ENCODE assay signal across 12 cellular contexts in the genomic region with DNA sequence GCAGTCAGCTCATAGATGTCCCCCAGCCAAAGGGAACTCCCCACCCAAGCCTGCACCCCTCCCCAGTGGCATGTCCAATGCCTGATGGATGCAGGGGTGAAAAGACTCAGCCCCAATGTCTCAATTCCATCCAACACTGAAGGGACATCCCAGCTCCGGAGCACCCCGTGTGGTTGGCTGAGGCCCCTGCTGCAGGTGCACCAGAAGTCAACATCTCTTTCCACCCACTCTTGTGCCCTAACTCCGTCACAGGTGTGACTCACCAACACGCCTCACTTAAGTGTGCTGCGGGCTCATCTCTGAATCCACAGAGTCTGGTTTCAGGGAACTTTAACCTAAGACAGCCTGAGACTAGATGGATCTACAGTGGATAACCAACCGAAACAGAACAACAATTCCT. TPM values are rescaled to one million over a fixed set of nuclear protein-coding genes. Genes with fewer than 3 reads are reported as not detected.
DNase-seq lines count a peak whose midpoint lies in the region; ATAC-seq, FAIRE-seq and TF ChIP-seq lines count a peak whose summit lies in the region.
"Had no signal": no experiment of that assay in that cellular context is flagged by ENCODE, and none has a peak within 500 bp of the region (broad histone marks: within the 10 kb centered on the region; RNA-seq: fewer than 3 reads in every experiment).

No MANE protein-coding gene starts in this region.

- H3K27ac ChIP-seq in A549 (no peak overlapping the region), tibial nerve (no peak overlapping the region)
- H3K27ac ChIP-seq: adrenal gland, hepatocyte, parathyroid adenoma had no signal

- TF ChIP-seq CTCF in A549 (IDR thresholded peaks at IDR 0.05) (no peak), mucosa of descending colon (IDR thresholded peaks at IDR 0.05) (no peak), tibial nerve (IDR thresholded peaks at IDR 0.05) (no peak), chondrocyte (IDR thresholded peaks at IDR 0.05) (no peak)

- FAIRE-seq in A549 (lab: Jason Lieb, UNC), result no peak

- CTCF ChIA-PET in A549 (lab: Yijun Ruan, JAX), result no interaction called here

- no peaks in the 10 kb centered on the region for H3K27me3 Mint-ChIP-seq in chondrocyte (ENCODE audit: low read depth)

- no peak for TF ChIP-seq EP300 in A549 (IDR thresholded peaks at IDR 0.05)
- TF ChIP-seq EP300 in tibial nerve (IDR thresholded peaks at IDR 0.05), result no peak

- no peak for TF ChIP-seq RAD21 in A549 (conservative IDR thresholded peaks at IDR 0.05 in 1 of 2, IDR thresholded peaks at IDR 0.05 in 1 of 2)

- ATAC-seq in A549 (peak; percentile 79 to 80), mucosa of descending colon (peak; percentile 17), HG02678 (IDR thresholded peaks at IDR 0.05; ENCODE audit: unreplicated experiment) (no peak)

- no peaks in the 10 kb centered on the region for H3K9me3 Mint-ChIP-seq in chondrocyte (ENCODE audit: low read depth)

- H3K36me3 ChIP-seq in mucosa of descending colon (ENCODE audit: low read depth) (no peaks in the 10 kb centered on the region), tibial nerve (no peaks in the 10 kb centered on the region)
- H3K36me3 ChIP-seq: adrenal gland had no signal

- no peak overlapping the region for H3K27ac Mint-ChIP-seq in chondrocyte (ENCODE audit: unreplicated experiment)

- TF ChIP-seq POLR2A in A549 (IDR thresholded peaks at IDR 0.05; ENCODE audit: low read length) (no peak), tibial nerve (IDR thresholded peaks at IDR 0.05) (no peak)

- WGBS in A549 (ENCODE audit: missing lambda C conversion rate), result 66% methylated on average over 6 of the region's 6 CpGs
- 69 to 77% methylated on average over 6 of the region's 6 CpGs for WGBS in tibial nerve, 2 donors

- H3K4me1 Mint-ChIP-seq in chondrocyte (ENCODE audit: low read depth), result peaks cover 16% of the 10 kb centered on the region

- H3K4me1 ChIP-seq in A549 (no peaks in the 10 kb centered on the region), mucosa of descending colon (ENCODE audit: low read depth) (no peaks in the 10 kb centered on the region), tibial nerve (peaks cover 0 to 28% (median 4%) of the 10 kb centered on the region in 4 donors)
- H3K4me1 ChIP-seq: adrenal gland, parathyroid adenoma had no signal

- POLR2A ChIA-PET in A549 (lab: Yijun Ruan, JAX), result no interaction called here

- H3K27me3 ChIP-seq in tibial nerve, result no peaks in the 10 kb centered on the region
- H3K27me3 ChIP-seq: adrenal gland had no signal

- no peak overlapping the region for H3K4me3 ChIP-seq in A549
- no peak overlapping the region for H3K4me3 ChIP-seq in mucosa of descending colon
- no peak overlapping the region for H3K4me3 ChIP-seq in tibial nerve
- H3K4me3 ChIP-seq: adrenal gland, hepatocyte had no signal

- peak; percentile 21 to 31 for DNase-seq in A549 (ENCODE audit: low read depth in 1 of 2, low spot score in 1 of 2)
- peak; percentile 15 for DNase-seq in H4 (ENCODE audit: low spot score)
- peak; percentile 37 for DNase-seq in activated T-cell treated with anti-CD3 and anti-CD28 coated beads for 24 hours (ENCODE audit: low read depth)
- DNase-seq in mucosa of descending colon, result no peak
- no peak for DNase-seq in posterior cingulate gyrus
- no peak for DNase-seq in tibial nerve (ENCODE audit: low spot score in 2 of 2)
- DNase-seq in chondrocyte (ENCODE audit: low spot score), result no peak
- DNase-seq: adrenal gland, Right ventricle myocardium superior had no signal

- intact Hi-C loops in mucosa of descending colon (cut with DNase I, micrococcal nuclease) (no loop called here), posterior cingulate gyrus (cut with DNase I) (no loop called here)

- H3K4me2 ChIP-seq in A549, result no peak overlapping the region
- H3K4me2 ChIP-seq: hepatocyte had no signal

- no peaks in the 10 kb centered on the region for H3K9me3 ChIP-seq in A549
- H3K9me3 ChIP-seq in mucosa of descending colon, result no peaks in the 10 kb centered on the region
- no peaks in the 10 kb centered on the region for H3K9me3 ChIP-seq in tibial nerve
- H3K9me3 ChIP-seq: adrenal gland had no signal

- H3K4me3 Mint-ChIP-seq in chondrocyte (ENCODE audit: unreplicated experiment), result no peak overlapping the region

- no peaks in the 10 kb centered on the region for H3K36me3 Mint-ChIP-seq in chondrocyte (ENCODE audit: low read depth)

TF ChIP-seq in A549, 52 proteins besides CTCF, POLR2A, EP300 and RAD21:
- no peak for TF ChIP-seq FOSL2 (IDR thresholded peaks at IDR 0.05)
- TF ChIP-seq FOSL2 (CRISPR knock-in tag; IDR thresholded peaks at IDR 0.05), result peak; percentile 19; the same call in 1 of the 2 replicates
- TF ChIP-seq MAZ (IDR thresholded peaks at IDR 0.05; ENCODE audit: borderline replicate concordance, low read depth, low read length), result no peak
- no peak for TF ChIP-seq PHF8 (IDR thresholded peaks at IDR 0.05; ENCODE audit: borderline replicate concordance, low read depth)

RNA-seq across cellular contexts. Expression of a gene that starts 40.9 kb away (rescaled TPM):
- polyA plus RNA-seq in A549 (2011; rRNA removed) (9.1 and 9.9 TPM in 2 replicates), A549 (2017; fragmentation: RNase III; extraction: RNeasy Plus Mini Kit Qiagen cat#74134 plus additional on column Dnase treatment) (9.3 to 10.0 TPM (median 9.7 TPM) in 3 replicates)
- 6.1 and 7.1 TPM in 2 replicates for polyA plus RNA-seq in A549 (2012; cell fraction: cytosol; rRNA removed)
- 8.5 and 11.8 TPM in 2 replicates for polyA plus RNA-seq in A549 (2012; cell fraction: nucleus; rRNA removed)
- polyA minus RNA-seq in A549 (2011; rRNA and poly(A)+ RNA removed), result 8.5 and 8.8 TPM in 2 replicates
- total RNA-seq in H4 (2014; rRNA removed; shearing (Covaris generic)), result 6.2 and 9.3 TPM in 2 replicates
- total RNA-seq in mucosa of descending colon (10 to 100 TPM; 14.8 to 25.2 (median 19.9) TPM), tibial nerve (10 to 100 TPM in 1 of 4 donors, 1 to 10 TPM in 3; 6.9 to 10.3 (median 8.9) TPM), chondrocyte (21.1 to 21.5 TPM (median 21.2 TPM) in 3 replicates)

Comparison
In these comparisons a context has a peak if more than half of its experiments do, and no peak if none do; other contexts are left out.
1. DNase-seq: peak in A549 (2 of 2), H4 (single experiment) and activated T-cell treated with anti-CD3 and anti-CD28 coated beads for 24 hours (single experiment); none in mucosa of descending colon (0 of 3), posterior cingulate gyrus (0 of 10), tibial nerve (0 of 2) and chondrocyte (single experiment).